ENCODE assay signal across 22 cellular contexts in genomic region chr12:116432321-116432750, GRCh38.
DNase-seq lines count a peak whose midpoint lies in the region; ATAC-seq and TF ChIP-seq lines count a peak whose summit lies in the region.
"Had no signal": no experiment of that assay in that cellular context is flagged by ENCODE, and none has a peak within 500 bp of the region (broad histone marks: within the 10 kb centered on the region; RNA-seq: fewer than 3 reads in every experiment).

No MANE protein-coding gene starts in this region.

- H3K4me3 Mint-ChIP-seq in chondrocyte (ENCODE audit: unreplicated experiment) (no peak overlapping the region), CD14-positive monocyte (no peak overlapping the region)
- H3K4me3 Mint-ChIP-seq: activated naive CD8-positive, alpha-beta T cell treated with anti-CD3 and anti-CD28 coated beads, Interleukin-2, amount 50 U/mL, for 24 hours; CD4-positive, alpha-beta T cell; natural killer cell; T-helper 2 cell treated with Interferon-gamma antibody and Interleukin-4, amounts not matched to agents 5 μg/mL and 100 μg/mL, for 36 hours had no signal

- H3K4me1 Mint-ChIP-seq in chondrocyte (ENCODE audit: low read depth) (peaks cover 61% of the 10 kb centered on the region), CD14-positive monocyte (peaks cover 20% of the 10 kb centered on the region)
- H3K4me1 Mint-ChIP-seq: activated naive CD8-positive, alpha-beta T cell treated with anti-CD3 and anti-CD28 coated beads, Interleukin-2, amount 50 U/mL, for 24 hours; natural killer cell had no signal

- H3K27me3 ChIP-seq in right cardiac atrium (ENCODE audit: control insufficient read depth, insufficient read depth), result no peaks in the 10 kb centered on the region
- peaks cover 11% of the 10 kb centered on the region for H3K27me3 ChIP-seq in left ventricle myocardium inferior (ENCODE audit: low read depth)

- DNase-seq in right cardiac atrium (peak in 2 of 3 donors; percentile 28 to 56), left ventricle myocardium inferior (no peak), chondrocyte (ENCODE audit: low spot score) (no peak), iris pigment epithelial cell (ENCODE audit: low read depth) (peak; percentile 30), occipital lobe (lab: John Stamatoyannopoulos, UW) (no peak), CD14-positive monocyte (ENCODE audit: low spot score) (no peak), T-helper 2 cell (no peak)
- DNase-seq: activated CD8-positive, alpha-beta memory T cell treated with anti-CD3 and anti-CD28 coated beads for 24 hours; activated naive CD8-positive, alpha-beta T cell treated with anti-CD3 and anti-CD28 coated beads, Interleukin-2, amount 50 U/mL, for 24 hours; caudate nucleus; CD4-positive, alpha-beta T cell; DND-41; gastrocnemius medialis; mammary epithelial cell; natural killer cell; NCI-H1694; NCI-H345; SHP77; stimulated activated naive CD4-positive, alpha-beta T cell had no signal

- H3K9me3 Mint-ChIP-seq in chondrocyte (ENCODE audit: low read depth), result peaks cover 5% of the 10 kb centered on the region
- H3K9me3 Mint-ChIP-seq in CD14-positive monocyte, result peaks cover 0 to 11% (median 6%) of the 10 kb centered on the region in 7 donors
- H3K9me3 Mint-ChIP-seq: activated naive CD8-positive, alpha-beta T cell treated with anti-CD3 and anti-CD28 coated beads, Interleukin-2, amount 50 U/mL, for 24 hours; CD4-positive, alpha-beta T cell; natural killer cell; T-helper 2 cell treated with Interferon-gamma antibody and Interleukin-4, amounts not matched to agents 5 μg/mL and 100 μg/mL, for 36 hours had no signal

- WGBS in right cardiac atrium, result 40% methylated on average over 4 of the region's 4 CpGs

- intact Hi-C loops in right cardiac atrium (cut with DNase I), result no loop called here
- intact Hi-C loops in left ventricle myocardium inferior (cut with micrococcal nuclease), result no loop called here
- intact Hi-C loops in CD14-positive monocyte (cut with micrococcal nuclease), result no loop called here

- H3K27ac Mint-ChIP-seq in chondrocyte (ENCODE audit: unreplicated experiment), result peak overlapping the region; percentile 49
- peak overlapping the region in 1 of 7 donors; percentile 40 for H3K27ac Mint-ChIP-seq in CD14-positive monocyte
- H3K27ac Mint-ChIP-seq: activated naive CD8-positive, alpha-beta T cell treated with anti-CD3 and anti-CD28 coated beads, Interleukin-2, amount 50 U/mL, for 24 hours; natural killer cell; T-helper 2 cell treated with Interferon-gamma antibody and Interleukin-4, amounts not matched to agents 5 μg/mL and 100 μg/mL, for 36 hours had no signal

- H3K4me3 ChIP-seq in right cardiac atrium (ENCODE audit: low read length) (no peak overlapping the region), left ventricle myocardium inferior (no peak overlapping the region)
- H3K4me3 ChIP-seq: gastrocnemius medialis, HAP-1 had no signal

- H3K36me3 Mint-ChIP-seq in chondrocyte (ENCODE audit: low read depth) (peaks cover 2% of the 10 kb centered on the region), CD14-positive monocyte (no peaks in the 10 kb centered on the region)
- H3K36me3 Mint-ChIP-seq: natural killer cell had no signal

- ATAC-seq in right cardiac atrium (no peak), HG03565 (IDR thresholded peaks at IDR 0.05; ENCODE audit: unreplicated experiment) (no peak)
- ATAC-seq: activated naive CD8-positive, alpha-beta T cell treated with anti-CD3 and anti-CD28 coated beads, Interleukin-2, amount 50 U/mL, for 24 hours; gastrocnemius medialis; natural killer cell had no signal

- TF ChIP-seq CTCF in left ventricle myocardium inferior (IDR thresholded peaks at IDR 0.05; ENCODE audit: borderline replicate concordance), result no peak
- TF ChIP-seq CTCF in chondrocyte (IDR thresholded peaks at IDR 0.05), result no peak
- TF ChIP-seq CTCF in CD14-positive monocyte (IDR thresholded peaks at IDR 0.05), result no peak

- H3K27ac ChIP-seq in right cardiac atrium (ENCODE audit: low read length) (no peak overlapping the region), left ventricle myocardium inferior (replicated peaks) (no peak overlapping the region)
- H3K27ac ChIP-seq: gastrocnemius medialis had no signal

- no peaks in the 10 kb centered on the region for H3K27me3 Mint-ChIP-seq in chondrocyte (ENCODE audit: low read depth)
- H3K27me3 Mint-ChIP-seq in CD14-positive monocyte (ENCODE audit: low read depth in 3 of 3), result peaks cover 2 to 8% (median 4%) of the 10 kb centered on the region in 3 donors
- H3K27me3 Mint-ChIP-seq: activated naive CD8-positive, alpha-beta T cell treated with anti-CD3 and anti-CD28 coated beads, Interleukin-2, amount 50 U/mL, for 24 hours; CD4-positive, alpha-beta T cell had no signal

- H3K9me3 ChIP-seq in right cardiac atrium (ENCODE audit: control insufficient read depth, low read length), result no peaks in the 10 kb centered on the region
- peaks cover 10% of the 10 kb centered on the region for H3K9me3 ChIP-seq in left ventricle myocardium inferior (replicated peaks)
- H3K9me3 ChIP-seq: gastrocnemius medialis, HAP-1 had no signal

- H3K36me3 ChIP-seq in left ventricle myocardium inferior, result no peaks in the 10 kb centered on the region
- H3K36me3 ChIP-seq: gastrocnemius medialis, HAP-1 had no signal

- H3K4me1 ChIP-seq in right cardiac atrium (ENCODE audit: control insufficient read depth, insufficient read depth, low read length) (peaks cover 3% of the 10 kb centered on the region), left ventricle myocardium inferior (peaks cover 15% of the 10 kb centered on the region)

Comparison
In these comparisons a context has a peak if more than half of its experiments do, and no peak if none do; other contexts are left out.
1. DNase-seq: peak in right cardiac atrium (2 of 3) and iris pigment epithelial cell (single experiment); none in left ventricle myocardium inferior (single experiment), chondrocyte (single experiment), occipital lobe (single experiment), CD14-positive monocyte (single experiment) and T-helper 2 cell (0 of 5).